Comparison of ENCODE assay signal across 13 cellular contexts in the genomic region with DNA sequence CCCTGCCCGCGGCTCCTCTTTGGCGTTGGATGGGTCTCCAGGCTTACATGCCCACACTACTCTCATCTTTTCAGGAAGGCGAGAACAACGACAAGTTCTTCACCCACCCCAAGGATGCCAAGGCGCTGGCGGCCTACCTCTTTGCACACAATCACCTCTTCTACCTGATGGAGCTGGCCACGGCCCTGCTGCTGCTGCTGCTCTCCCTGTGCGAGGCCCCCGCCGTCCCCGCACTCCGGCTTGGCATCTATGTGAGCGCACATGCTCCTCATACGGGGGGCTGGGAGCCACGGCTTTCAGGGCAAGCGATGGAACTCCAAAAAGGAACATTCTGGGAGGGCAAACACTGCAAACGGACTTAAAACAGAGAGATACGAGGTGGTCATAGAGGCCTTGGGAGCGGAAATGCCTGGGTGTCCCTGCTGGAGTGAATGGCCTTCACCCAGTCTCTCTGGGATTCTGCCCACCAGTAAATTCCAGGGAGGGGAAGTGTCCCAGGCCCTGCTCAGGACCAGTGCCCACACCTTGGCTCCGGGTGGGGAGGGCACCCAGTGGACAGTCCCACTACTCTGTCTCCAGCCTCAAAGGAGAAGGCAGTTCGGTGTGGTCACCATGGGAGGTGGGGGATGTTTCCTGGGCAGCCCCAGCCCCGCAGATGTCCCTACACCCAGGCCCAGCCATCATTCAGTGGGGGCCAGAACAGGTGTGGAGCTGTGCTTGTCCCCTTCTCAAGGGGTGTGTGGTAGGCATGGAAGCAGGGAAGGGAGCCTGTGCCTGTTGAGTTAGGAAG.
"Had no signal": no experiment of that assay in that cellular context is flagged by ENCODE, and none has a peak within 500 bp of the region (broad histone marks: within the 10 kb centered on the region; RNA-seq: fewer than 3 reads in every experiment).

No MANE protein-coding gene starts in this region.

- H3K27me3 ChIP-seq: left lung, spleen, thyroid gland, uterus had no signal

- H3K4me3 Mint-ChIP-seq: activated CD4-positive, alpha-beta memory T cell treated with anti-CD3 and anti-CD28 coated beads, Interleukin-2, amount 10 ng/mL, durations not matched to agents 7 days and 5 days; nephron progenitor cell had no signal

- H3K27me3 Mint-ChIP-seq: activated CD4-positive, alpha-beta memory T cell treated with anti-CD3 and anti-CD28 coated beads, Interleukin-2, amount 10 ng/mL, durations not matched to agents 7 days and 5 days had no signal

- H3K9me3 ChIP-seq: left lung, spleen, thyroid gland, uterus had no signal

- H3K9me3 Mint-ChIP-seq: activated CD4-positive, alpha-beta memory T cell treated with anti-CD3 and anti-CD28 coated beads, Interleukin-2, amount 10 ng/mL, durations not matched to agents 7 days and 5 days; nephron progenitor cell had no signal

- DNase-seq: activated CD4-positive, alpha-beta memory T cell treated with anti-CD3 and anti-CD28 coated beads, Interleukin-2, amount 10 ng/mL, durations not matched to agents 7 days and 5 days; activated effector memory CD4-positive, alpha-beta T cell treated with anti-CD3 and anti-CD28 coated beads, Interleukin-2, amount 50 U/mL, for 16 hours; activated T-cell treated with anti-CD3 and anti-CD28 coated beads, Interleukin-2, amount 50 U/mL, for 48 hours; mesenchymal stem cell; nephron progenitor cell; spleen; T-helper 1 cell; T1000; thyroid gland; uterus had no signal

- H3K4me3 ChIP-seq: left lung, spleen, thyroid gland, uterus had no signal

- ATAC-seq: left lung, sciatic nerve, SK-N-SH treated with all-trans-retinoic acid at 6 μM for 48 hours had no signal

- H3K36me3 ChIP-seq: uterus had no signal

- H3K27ac ChIP-seq: left lung, spleen, thyroid gland, uterus had no signal

- H3K27ac Mint-ChIP-seq: activated CD4-positive, alpha-beta memory T cell treated with anti-CD3 and anti-CD28 coated beads, Interleukin-2, amount 10 ng/mL, durations not matched to agents 7 days and 5 days had no signal
